ENCODE assay signal across 12 cellular contexts in the genomic region with DNA sequence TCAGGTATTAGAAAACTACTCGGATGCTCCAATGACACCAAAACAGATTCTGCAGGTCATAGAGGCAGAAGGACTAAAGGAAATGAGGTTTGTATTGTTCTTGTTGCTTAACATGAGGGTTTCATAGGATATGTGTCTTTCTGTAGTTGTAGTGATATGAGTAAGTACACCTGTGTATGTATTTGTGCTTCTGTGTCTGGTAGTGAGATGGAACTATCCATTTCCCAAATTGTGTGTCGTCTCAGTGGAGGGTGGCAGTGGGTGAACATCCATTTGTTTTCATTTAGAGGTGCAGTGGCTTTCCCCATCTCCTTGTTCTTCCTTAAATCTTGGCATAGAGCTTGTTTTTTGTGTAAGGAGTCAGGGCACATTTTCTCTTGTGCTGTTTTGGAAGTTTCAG. TPM values are rescaled to one million over a fixed set of nuclear protein-coding genes. Genes with fewer than 3 reads are reported as not detected.
DNase-seq lines count a peak whose midpoint lies in the region; ATAC-seq and TF ChIP-seq lines count a peak whose summit lies in the region.
"Had no signal": no experiment of that assay in that cellular context is flagged by ENCODE, and none has a peak within 500 bp of the region (broad histone marks: within the 10 kb centered on the region; RNA-seq: fewer than 3 reads in every experiment).

No MANE protein-coding gene starts in this region.

- 85 to 87% methylated on average over 2 of the region's 2 CpGs for WGBS in lower leg skin, 2 donors
- WGBS in psoas muscle, 3 donors = 61 to 81% (median 72%) methylated on average over 2 of the region's 2 CpGs

- ATAC-seq in CD8-positive, alpha-beta T cell = no peak
- ATAC-seq in GM18870 (IDR thresholded peaks at IDR 0.05; ENCODE audit: unreplicated experiment) (peak; percentile 57), HG03442 (IDR thresholded peaks at IDR 0.05; ENCODE audit: unreplicated experiment) (peak; percentile 56), mucosa of descending colon (no peak), psoas muscle (no peak)
- no peak for ATAC-seq in central memory CD8-positive, alpha-beta T cell (replicated peaks; ENCODE audit: extremely low read depth, poor library complexity, severe bottlenecking)

- POLR2A ChIA-PET in CD8-positive, alpha-beta T cell (lab: Charles Lee) = interaction anchor here (0.6 kb wide), 1 partner anchor 14 kb away, joined by 3 read pairs; no protein-coding TSS in a partner anchor

- H3K36me3 ChIP-seq in CD8-positive, alpha-beta T cell (ENCODE audit: insufficient read depth, low read length) = peaks cover 15% of the 10 kb centered on the region
- no peaks in the 10 kb centered on the region for H3K36me3 ChIP-seq in mucosa of descending colon (ENCODE audit: low read depth)
- peaks cover 0 to 39% of the 10 kb centered on the region in 2 donors for H3K36me3 ChIP-seq in psoas muscle (ENCODE audit: insufficient read depth in 1 of 2, low read depth in 1 of 2)
- H3K36me3 ChIP-seq: gastrocnemius medialis had no signal

- H3K4me1 Mint-ChIP-seq in CD8-positive, alpha-beta T cell (ENCODE audit: low read depth) = peaks cover 73% of the 10 kb centered on the region
- peaks cover 61% of the 10 kb centered on the region for H3K4me1 Mint-ChIP-seq in central memory CD8-positive, alpha-beta T cell

- H3K36me3 Mint-ChIP-seq in CD8-positive, alpha-beta T cell = peaks cover 36% of the 10 kb centered on the region
- peaks cover 21% of the 10 kb centered on the region for H3K36me3 Mint-ChIP-seq in central memory CD8-positive, alpha-beta T cell (ENCODE audit: insufficient read depth)

- no peak for DNase-seq in CD8-positive, alpha-beta T cell
- DNase-seq in central memory CD8-positive, alpha-beta T cell (ENCODE audit: low spot score in 2 of 2) = no peak
- no peak for DNase-seq in lower leg skin (ENCODE audit: low spot score in 2 of 2)
- no peak for DNase-seq in KG1 (lab: John Stamatoyannopoulos, UW)
- no peak for DNase-seq in mucosa of descending colon
- DNase-seq in psoas muscle = no peak
- DNase-seq: KBM-7; stimulated activated CD4-positive, alpha-beta T cell treated with anti-CD3 and anti-CD28 coated beads, Interleukin-4, amount 100 ng/mL, for 1 hour had no signal

- H3K9me3 Mint-ChIP-seq in CD8-positive, alpha-beta T cell = no peaks in the 10 kb centered on the region
- H3K9me3 Mint-ChIP-seq in central memory CD8-positive, alpha-beta T cell = no peaks in the 10 kb centered on the region

- CTCF ChIA-PET in CD8-positive, alpha-beta T cell (lab: Charles Lee) = no interaction called here

- TF ChIP-seq CTCF in CD8-positive, alpha-beta T cell (IDR thresholded peaks at IDR 0.05) = no peak
- no peak for TF ChIP-seq CTCF in lower leg skin (IDR thresholded peaks at IDR 0.05)
- TF ChIP-seq CTCF in mucosa of descending colon (IDR thresholded peaks at IDR 0.05) = no peak
- no peak for TF ChIP-seq CTCF in psoas muscle (IDR thresholded peaks at IDR 0.05)

- H3K4me3 ChIP-seq in CD8-positive, alpha-beta T cell (ENCODE audit: low read depth, low read length) = no peak overlapping the region
- H3K4me3 ChIP-seq in lower leg skin (ENCODE audit: low read depth, poor library complexity, severe bottlenecking) (no peak overlapping the region), mucosa of descending colon (no peak overlapping the region), psoas muscle (no peak overlapping the region)
- H3K4me3 ChIP-seq: BLaER1 treated with 17β-estradiol and CSF1 and Interleukin-3, amounts not matched to agents 10 nM and 100 nM; gastrocnemius medialis had no signal

- no peak for TF ChIP-seq POLR2A in lower leg skin (IDR thresholded peaks at IDR 0.05)

- no peak overlapping the region for H3K4me3 Mint-ChIP-seq in CD8-positive, alpha-beta T cell
- H3K4me3 Mint-ChIP-seq in central memory CD8-positive, alpha-beta T cell = no peak overlapping the region

- H3K27me3 Mint-ChIP-seq in CD8-positive, alpha-beta T cell (ENCODE audit: low read depth) = no peaks in the 10 kb centered on the region
- no peaks in the 10 kb centered on the region for H3K27me3 Mint-ChIP-seq in central memory CD8-positive, alpha-beta T cell

- no peaks in the 10 kb centered on the region for H3K27me3 ChIP-seq in CD8-positive, alpha-beta T cell (ENCODE audit: insufficient read depth, low read length)
- no peaks in the 10 kb centered on the region for H3K27me3 ChIP-seq in psoas muscle (ENCODE audit: insufficient read depth in 3 of 3, low read length in 2 of 3)
- H3K27me3 ChIP-seq: BLaER1 treated with 17β-estradiol and CSF1 and Interleukin-3, amounts not matched to agents 10 nM and 100 nM; gastrocnemius medialis had no signal

- no peak overlapping the region for H3K27ac ChIP-seq in CD8-positive, alpha-beta T cell (ENCODE audit: low read depth, low read length)
- H3K27ac ChIP-seq in psoas muscle = no peak overlapping the region
- H3K27ac ChIP-seq: BLaER1 treated with 17β-estradiol and CSF1 and Interleukin-3, amounts not matched to agents 10 nM and 100 nM had no signal

- intact Hi-C loops in CD8-positive, alpha-beta T cell (cut with DNase I, micrococcal nuclease) = loop anchor here in 1 of 2 experiments (2.0 kb wide), 1 partner anchor 16 kb away; no protein-coding TSS in a partner anchor
- intact Hi-C loops in lower leg skin (cut with DNase I; ENCODE audit: low total_unique reads) (no loop called here), mucosa of descending colon (cut with DNase I, micrococcal nuclease) (no loop called here), psoas muscle (cut with DNase I) (no loop called here)

- H3K27ac Mint-ChIP-seq in CD8-positive, alpha-beta T cell = peak overlapping the region; percentile 59
- peak overlapping the region; percentile 43 for H3K27ac Mint-ChIP-seq in central memory CD8-positive, alpha-beta T cell (ENCODE audit: low read depth)

- H3K4me1 ChIP-seq in CD8-positive, alpha-beta T cell (ENCODE audit: insufficient read depth, low read length) = peaks cover 57% of the 10 kb centered on the region
- H3K4me1 ChIP-seq in mucosa of descending colon (ENCODE audit: low read depth) (peaks cover 26% of the 10 kb centered on the region), psoas muscle (peaks cover 66% of the 10 kb centered on the region)

- H3K9me3 ChIP-seq in CD8-positive, alpha-beta T cell (ENCODE audit: low read length) = no peaks in the 10 kb centered on the region
- H3K9me3 ChIP-seq in mucosa of descending colon = no peaks in the 10 kb centered on the region
- H3K9me3 ChIP-seq in psoas muscle = no peaks in the 10 kb centered on the region
- H3K9me3 ChIP-seq: BLaER1 treated with 17β-estradiol and CSF1 and Interleukin-3, amounts not matched to agents 10 nM and 100 nM; gastrocnemius medialis had no signal

RNA-seq across cellular contexts. Expression of a gene that starts 8.2 kb away (rescaled TPM):
- total RNA-seq in CD8-positive, alpha-beta T cell = 100 to 1,000 TPM; 197 to 200 TPM
- total RNA-seq in lower leg skin (10 to 100 TPM; 29.1 to 84.8 (median 32.6) TPM), mucosa of descending colon (10 to 100 TPM; 47.4 to 78.9 (median 52.3) TPM), psoas muscle (10 to 100 TPM; 22.4 to 52.0 (median 41.5) TPM)
- 10 to 100 TPM; 18.5 to 23.2 (median 21.5) TPM for polyA plus RNA-seq in psoas muscle

Comparison
In these comparisons a context has a peak if more than half of its experiments do, and no peak if none do; other contexts are left out.
1. ATAC-seq: peak in GM18870 (single experiment) and HG03442 (single experiment); none in CD8-positive, alpha-beta T cell (single experiment), central memory CD8-positive, alpha-beta T cell (single experiment), mucosa of descending colon (single experiment) and psoas muscle (0 of 4).